Comparison of ENCODE assay signal across 8 cellular contexts in genomic region chr2:128305555-128306080, GRCh38. TPM values are rescaled to one million over a fixed set of nuclear protein-coding genes. Genes with fewer than 3 reads are reported as not detected.
DNase-seq lines count a peak whose midpoint lies in the region; ATAC-seq and TF ChIP-seq lines count a peak whose summit lies in the region.

No MANE protein-coding gene starts in this region.

- H3K27me3 ChIP-seq in AG04450 (ENCODE audit: control insufficient read depth, insufficient read depth, low read length) (no peaks in the 10 kb centered on the region), ovary (no peaks in the 10 kb centered on the region)

- POLR2A ChIA-PET in AG04450 (lab: Yijun Ruan, JAX): interaction anchor here (0.6 to 2.5 kb wide), 9 partner anchors 9 to 427 kb away, joined by 3 to 8 read pairs (median 5); no protein-coding TSS in a partner anchor

- 34 to 47% (median 45%) methylated on average over 8 to 11 of the region's 11 CpGs for WGBS in ovary, 3 donors

- CTCF ChIA-PET in AG04450 (lab: Charles Lee): interaction anchor here (0.6 to 2.1 kb wide), 9 partner anchors 10 to 791 kb away, joined by 3 to 8 read pairs (median 4); no protein-coding TSS in a partner anchor

- H3K4me3 ChIP-seq in AG04450 (ENCODE audit: low read depth, low read length) (peak overlapping the region; percentile 34), ovary (no peak overlapping the region)

- DNase-seq in AG04450 (ENCODE audit: low read depth, low spot score): no peak
- DNase-seq in NCI-H1417 treated with DMSO at 0.1 percent for 48 hours (lab: John Stamatoyannopoulos, UW): peak; percentile 44
- no peak for DNase-seq in ovary
- no peak for DNase-seq in nucleus accumbens (lab: John Stamatoyannopoulos, UW)
- no peak for DNase-seq in OCI-M1 (lab: John Stamatoyannopoulos, UW)
- no peak for DNase-seq in activated T-cell treated with anti-CD3 and anti-CD28 coated beads, Interleukin-2, amount 50 U/mL, for 48 hours

- TF ChIP-seq CTCF in AG04450 (IDR thresholded peaks at IDR 0.05; ENCODE audit: low read depth, low read length) (no peak), ovary (IDR thresholded peaks at IDR 0.05) (no peak)

- TF ChIP-seq POLR2A in ovary (IDR thresholded peaks at IDR 0.05): no peak

- peak overlapping the region; percentile 100 for H3K27ac ChIP-seq in AG04450 (ENCODE audit: low read depth, low read length)
- peak overlapping the region; percentile 39 for H3K27ac ChIP-seq in cingulate gyrus (ENCODE audit: low read depth, low read length)
- H3K27ac ChIP-seq in ovary: peak overlapping the region; percentile 65 to 83

- ATAC-seq in GM21447 (IDR thresholded peaks at IDR 0.05; ENCODE audit: unreplicated experiment): peak; percentile 70

- no peaks in the 10 kb centered on the region for H3K36me3 ChIP-seq in ovary

- intact Hi-C loops in ovary (cut with DNase I): loop anchor here in 1 of 4 donors (1.0 kb wide), 1 partner anchor 19 kb away; no protein-coding TSS in a partner anchor

- H3K9me3 ChIP-seq in AG04450 (ENCODE audit: control insufficient read depth, insufficient read depth, low read length) (no peaks in the 10 kb centered on the region; the same call in 1 of the 2 replicates), ovary (no peaks in the 10 kb centered on the region)

- peaks cover 73% of the 10 kb centered on the region for H3K4me1 ChIP-seq in ovary (ENCODE audit: insufficient read depth)

- TF ChIP-seq EP300 in ovary (IDR thresholded peaks at IDR 0.05): no peak

RNA-seq across cellular contexts. Expression of gene HS6ST1, which starts 13.1 kb away (rescaled TPM):
- polyA plus RNA-seq in AG04450 (2011; rRNA removed) (22.4 and 34.1 TPM in 2 replicates), ovary (10 to 100 TPM; 12.9 to 45.3 TPM)
- 31.3 and 39.9 TPM in 2 replicates for polyA minus RNA-seq in AG04450 (2011; rRNA and poly(A)+ RNA removed)
- 10 to 100 TPM; 23.7 to 62.5 (median 48.0) TPM for total RNA-seq in ovary

Comparison
In these comparisons a context has a peak if more than half of its experiments do, and no peak if none do; other contexts are left out.
1. H3K27ac ChIP-seq: peak in every context shown above with its lines; median percentile 100 in AG04450; 74 in ovary; 39 in cingulate gyrus.